Comparison of ENCODE assay signal across 8 cellular contexts in genomic region chr19:11091343-11092153, GRCh38. TPM values are rescaled to one million over a fixed set of nuclear protein-coding genes. Genes with fewer than 3 reads are reported as not detected.
DNase-seq lines count a peak whose midpoint lies in the region; ATAC-seq and TF ChIP-seq lines count a peak whose summit lies in the region.

No MANE protein-coding gene starts in this region.

- peak overlapping the region; percentile 92 for H3K4me3 Mint-ChIP-seq in activated CD8-positive, alpha-beta T cell treated with anti-CD3 and anti-CD28 coated beads for 36 hours
- peak overlapping the region; percentile 92 for H3K4me3 Mint-ChIP-seq in endodermal cell

- H3K27me3 Mint-ChIP-seq in activated CD8-positive, alpha-beta T cell treated with anti-CD3 and anti-CD28 coated beads for 36 hours: no peaks in the 10 kb centered on the region
- no peaks in the 10 kb centered on the region for H3K27me3 Mint-ChIP-seq in endodermal cell (ENCODE audit: insufficient read depth)

- DNase-seq in COR-L47 (lab: John Stamatoyannopoulos, UW): peak; percentile 21
- DNase-seq in MV-4-11 (lab: John Stamatoyannopoulos, UW): peak; percentile 88
- DNase-seq in activated CD8-positive, alpha-beta T cell treated with anti-CD3 and anti-CD28 coated beads for 36 hours: peak; percentile 55
- DNase-seq in endodermal cell: peak; percentile 75
- DNase-seq in mucosa of gallbladder (ENCODE audit: low spot score): peak; percentile 38

- peaks cover 47% of the 10 kb centered on the region for H3K36me3 ChIP-seq in endodermal cell (ENCODE audit: control insufficient read depth, insufficient read depth, low read length)

- intact Hi-C loops in activated CD8-positive, alpha-beta T cell treated with anti-CD3 and anti-CD28 coated beads for 36 hours (cut with micrococcal nuclease): no loop called here

- H3K9me3 Mint-ChIP-seq in activated CD8-positive, alpha-beta T cell treated with anti-CD3 and anti-CD28 coated beads for 36 hours: peaks cover 2% of the 10 kb centered on the region
- no peaks in the 10 kb centered on the region for H3K9me3 Mint-ChIP-seq in endodermal cell

- peaks cover 54% of the 10 kb centered on the region for H3K4me1 Mint-ChIP-seq in activated CD8-positive, alpha-beta T cell treated with anti-CD3 and anti-CD28 coated beads for 36 hours (ENCODE audit: low read depth)
- H3K4me1 Mint-ChIP-seq in endodermal cell: peaks cover 18% of the 10 kb centered on the region

- peak overlapping the region; percentile 98 for H3K9ac ChIP-seq in endodermal cell (ENCODE audit: extremely low read depth, low read length, poor library complexity, severe bottlenecking)

- 37 to 47% methylated on average over 13 to 14 of the region's 15 CpGs for WGBS in endodermal cell (ENCODE audit: insufficient coverage in 1 of 2, insufficient read length in 1 of 2), 2 experiments

- CTCF ChIA-PET in activated CD8-positive, alpha-beta T cell treated with anti-CD3 and anti-CD28 coated beads for 36 hours (lab: Charles Lee): interaction anchor here (2.5 to 6.0 kb wide), 2 partner anchors 35 to 56 kb away, joined by 8 to 27 read pairs; no protein-coding TSS in a partner anchor

- peak overlapping the region; percentile 99 for H3K4me3 ChIP-seq in endodermal cell (ENCODE audit: low read length)

- H3K27ac ChIP-seq in endodermal cell (ENCODE audit: low read depth, low read length): peak overlapping the region; percentile 52
- peak overlapping the region; percentile 90 for H3K27ac ChIP-seq in temporal lobe (ENCODE audit: low read depth, low read length)

- no peak for ATAC-seq in activated CD8-positive, alpha-beta T cell treated with anti-CD3 and anti-CD28 coated beads for 36 hours
- ATAC-seq in GM21381 (IDR thresholded peaks at IDR 0.05; ENCODE audit: unreplicated experiment) (no peak), GM18907 (IDR thresholded peaks at IDR 0.05; ENCODE audit: unreplicated experiment) (no peak)

- POLR2A ChIA-PET in activated CD8-positive, alpha-beta T cell treated with anti-CD3 and anti-CD28 coated beads for 36 hours (lab: Charles Lee): interaction anchor here (0.6 to 3.8 kb wide), 3 partner anchors 14 to 56 kb away, joined by 3 to 17 read pairs (median 3); no protein-coding TSS in a partner anchor

- H3K36me3 Mint-ChIP-seq in activated CD8-positive, alpha-beta T cell treated with anti-CD3 and anti-CD28 coated beads for 36 hours (ENCODE audit: low read depth): peaks cover 53% of the 10 kb centered on the region
- peaks cover 40% of the 10 kb centered on the region for H3K36me3 Mint-ChIP-seq in endodermal cell (ENCODE audit: low read depth)

- peaks cover 11% of the 10 kb centered on the region for H3K4me1 ChIP-seq in endodermal cell (ENCODE audit: control insufficient read depth, insufficient read depth, low read length)

- TF ChIP-seq CTCF in activated CD8-positive, alpha-beta T cell treated with anti-CD3 and anti-CD28 coated beads for 36 hours (IDR thresholded peaks at IDR 0.05): no peak
- TF ChIP-seq CTCF in endodermal cell (conservative IDR thresholded peaks at IDR 0.05): no peak

- H3K9me3 ChIP-seq in endodermal cell (ENCODE audit: control insufficient read depth, low read length): no peaks in the 10 kb centered on the region

- H3K27ac Mint-ChIP-seq in activated CD8-positive, alpha-beta T cell treated with anti-CD3 and anti-CD28 coated beads for 36 hours: peak overlapping the region; percentile 88
- peak overlapping the region; percentile 97 for H3K27ac Mint-ChIP-seq in endodermal cell

- no peaks in the 10 kb centered on the region for H3K27me3 ChIP-seq in endodermal cell (ENCODE audit: control insufficient read depth, insufficient read depth, low read length, poor library complexity, severe bottlenecking)

RNA-seq across cellular contexts. Expression of gene LDLR, which starts 2.3 kb away (rescaled TPM):
- 10 to 100 TPM; 54.7 to 56.5 TPM for total RNA-seq in activated CD8-positive, alpha-beta T cell treated with anti-CD3 and anti-CD28 coated beads for 36 hours
- total RNA-seq in endodermal cell: 100 to 1,000 TPM in 1 of 2 donors, 10 to 100 TPM in 1; 61.0 to 101 TPM
- 105 TPM for polyA plus RNA-seq in endodermal cell (2013, experiment 1 of 2)
- 103 TPM for polyA plus RNA-seq in endodermal cell (2013, experiment 2 of 2)
- total RNA-seq in mucosa of gallbladder: 190 TPM
- total RNA-seq in temporal lobe: 18.9 TPM

Comparison
In these comparisons a context has a peak if more than half of its experiments do, and no peak if none do; other contexts are left out.
1. DNase-seq: peak in every context shown above with its lines; median percentile 88 in MV-4-11; 75 in endodermal cell; 55 in activated CD8-positive, alpha-beta T cell treated with anti-CD3 and anti-CD28 coated beads for 36 hours; 38 in mucosa of gallbladder; 21 in COR-L47.